In genomic region chr12:67621112-67621511, GRCh38 we compare ENCODE assay signal across 15 cellular contexts. TPM values are rescaled to one million over a fixed set of nuclear protein-coding genes. Genes with fewer than 3 reads are reported as not detected.
A peak's percentile ranks its signal among the peaks of the same experiment; 100 is the strongest.
DNase-seq lines count a peak whose midpoint lies in the region; ATAC-seq, FAIRE-seq and TF ChIP-seq lines count a peak whose summit lies in the region.
"Had no signal": no experiment of that assay in that cellular context is flagged by ENCODE, and none has a peak within 500 bp of the region (broad histone marks: within the 10 kb centered on the region; RNA-seq: fewer than 3 reads in every experiment).

No MANE protein-coding gene starts in this region.

- H3K36me3 ChIP-seq in mammary epithelial cell (ENCODE audit: insufficient read depth, low read length): no peaks in the 10 kb centered on the region
- no peaks in the 10 kb centered on the region for H3K36me3 ChIP-seq in mesendoderm (ENCODE audit: control insufficient read depth, insufficient read depth, low read length)
- H3K36me3 ChIP-seq: BE2C had no signal

- no peak for TF ChIP-seq RAD21 in A549 (conservative IDR thresholded peaks at IDR 0.05 in 1 of 2, IDR thresholded peaks at IDR 0.05 in 1 of 2)

- no peaks in the 10 kb centered on the region for H4K20me1 ChIP-seq in mammary epithelial cell (ENCODE audit: insufficient read depth, low read length)

- dilution Hi-C loops in mammary epithelial cell (cut with HindIII; ENCODE audit: low sequenced_read_pairs): no loop called here

- H2BK15ac ChIP-seq in mesendoderm (replicated peaks; ENCODE audit: low read depth): no peak overlapping the region

- no peak for DNase-seq in A549 (ENCODE audit: low read depth in 1 of 2, low spot score in 1 of 2)
- DNase-seq in M059J (ENCODE audit: low read depth): peak; percentile 4
- DNase-seq in mammary epithelial cell: peak; percentile 24
- no peak for DNase-seq in mesendoderm
- DNase-seq in ureter (ENCODE audit: low spot score): no peak
- no peak for DNase-seq in NCI-H1694 treated with DMSO at 0.1 percent for 48 hours (lab: John Stamatoyannopoulos, UW)
- DNase-seq: BE2C; CD4-positive, alpha-beta memory T cell; DMS79 had no signal

- H3K56ac ChIP-seq in mesendoderm (ENCODE audit: low read length): no peak overlapping the region

- intact Hi-C loops in mammary epithelial cell (cut with micrococcal nuclease): no loop called here

- BruUV-seq in mammary epithelial cell (replicated peaks; lab: Mats Ljungman, UMichigan): no TSS peak

- H3K4me2 ChIP-seq in A549 (no peak overlapping the region), mammary epithelial cell (ENCODE audit: insufficient read depth, low read depth, low read length) (no peak overlapping the region), mesendoderm (ENCODE audit: low read length) (no peak overlapping the region)

- no peak overlapping the region for H2BK120ac ChIP-seq in mesendoderm (ENCODE audit: low read depth, low read length)

- TF ChIP-seq CTCF in A549 (IDR thresholded peaks at IDR 0.05) (no peak), mammary epithelial cell (conservative IDR thresholded peaks at IDR 0.05 in 1 of 2, IDR thresholded peaks at IDR 0.05 in 1 of 2; ENCODE audit: extremely low read depth in 1 of 2, insufficient read depth in 1 of 2, low read depth in 1 of 2, low read length in 2 of 2) (no peak)

- TF ChIP-seq EP300 in A549 (IDR thresholded peaks at IDR 0.05): no peak

- 91% methylated on average over 1 of the region's 1 CpG for WGBS in A549 (ENCODE audit: missing lambda C conversion rate)
- 93% methylated on average over 1 of the region's 1 CpG for WGBS in mammary epithelial cell (ENCODE audit: low coverage, missing lambda C conversion rate)
- WGBS in mesendoderm (ENCODE audit: extremely low coverage, insufficient coverage, low lambda C conversion rate): no CpG with 5 or more reads among the region's 1 CpG

- H2BK5ac ChIP-seq in mesendoderm (ENCODE audit: low read length): no peak overlapping the region

- H3K4me3 ChIP-seq in A549: no peak overlapping the region
- no peak overlapping the region for H3K4me3 ChIP-seq in mammary epithelial cell (replicated peaks in 1 of 3; ENCODE audit: insufficient read depth in 1 of 3, low read depth in 2 of 3, low read length in 3 of 3)
- no peak overlapping the region for H3K4me3 ChIP-seq in mesendoderm (ENCODE audit: low read length)
- H3K4me3 ChIP-seq: GM12878 had no signal

- no peak for FAIRE-seq in A549 (lab: Jason Lieb, UNC)
- FAIRE-seq: GM12878, H54, HTR-8/SVneo had no signal

- H4K5ac ChIP-seq in mesendoderm (ENCODE audit: low read length): no peak overlapping the region

- no peaks in the 10 kb centered on the region for H3K27me3 ChIP-seq in mammary epithelial cell (ENCODE audit: insufficient read depth, low read length)
- no peaks in the 10 kb centered on the region for H3K27me3 ChIP-seq in mesendoderm (ENCODE audit: insufficient read depth, low read length, poor library complexity)
- H3K27me3 ChIP-seq: BE2C had no signal

- no peak for ATAC-seq in A549
- no peak for ATAC-seq in GM21737 (IDR thresholded peaks at IDR 0.05; ENCODE audit: unreplicated experiment)
- ATAC-seq: GM12878, HCT116 had no signal

- H3K18ac ChIP-seq in mesendoderm (ENCODE audit: low read length): no peak overlapping the region

- H3K79me2 ChIP-seq in mammary epithelial cell (ENCODE audit: insufficient read depth, low read length) (no peaks in the 10 kb centered on the region), mesendoderm (ENCODE audit: control insufficient read depth, insufficient read depth, low read length) (no peaks in the 10 kb centered on the region)

- H3K23ac ChIP-seq in mesendoderm (ENCODE audit: low read length): no peak overlapping the region

- H3K79me1 ChIP-seq in mesendoderm (ENCODE audit: low read length): no peaks in the 10 kb centered on the region

- CTCF ChIA-PET in A549 (lab: Yijun Ruan, JAX) (no interaction called here), mammary epithelial cell (lab: Charles Lee; ENCODE audit: low non-redundant PET) (no interaction called here)

- in situ Hi-C loops in mammary epithelial cell (cut with MboI; ENCODE audit: low sequenced_read_pairs in 2 of 2): no loop called here

- no peak overlapping the region for H2AK5ac ChIP-seq in mesendoderm (ENCODE audit: low read length)

- POLR2A ChIA-PET in A549 (lab: Yijun Ruan, JAX): no interaction called here

- TF ChIP-seq POLR2A in A549 (IDR thresholded peaks at IDR 0.05; ENCODE audit: low read length): no peak

- no peaks in the 10 kb centered on the region for H3K4me1 ChIP-seq in A549
- H3K4me1 ChIP-seq in mammary epithelial cell (ENCODE audit: insufficient read depth, low read length): no peaks in the 10 kb centered on the region
- H3K4me1 ChIP-seq in mesendoderm (ENCODE audit: control insufficient read depth, low read depth, low read length): no peaks in the 10 kb centered on the region
- H3K4me1 ChIP-seq: BE2C had no signal

- H3K9me3 ChIP-seq in A549: no peaks in the 10 kb centered on the region
- no peaks in the 10 kb centered on the region for H3K9me3 ChIP-seq in mammary epithelial cell (replicated peaks; ENCODE audit: insufficient read depth, low read length)
- H3K9me3 ChIP-seq: BE2C had no signal

- peak overlapping the region; percentile 16 for H4K8ac ChIP-seq in mesendoderm (ENCODE audit: low read depth, low read length)

- H3K9ac ChIP-seq in mammary epithelial cell (ENCODE audit: insufficient read depth, low read length) (no peak overlapping the region), mesendoderm (ENCODE audit: low read length) (no peak overlapping the region)

- H3K27ac ChIP-seq in A549 (no peak overlapping the region), mammary epithelial cell (ENCODE audit: insufficient read depth, low read depth, low read length) (no peak overlapping the region), mesendoderm (ENCODE audit: low read depth, low read length) (no peak overlapping the region)
- H3K27ac ChIP-seq: C4-2B had no signal

- H2AFZ ChIP-seq in mammary epithelial cell (ENCODE audit: low read depth, low read length): no peak overlapping the region

- H3K4ac ChIP-seq in mesendoderm (ENCODE audit: low read depth, low read length): no peak overlapping the region

TF ChIP-seq in A549, 52 proteins besides CTCF, POLR2A, EP300 and RAD21 (continues in another document):
- TF ChIP-seq MAZ (IDR thresholded peaks at IDR 0.05; ENCODE audit: borderline replicate concordance, low read depth, low read length) (no peak), REST (IDR thresholded peaks at IDR 0.05) (no peak), EHF (CRISPR knock-in tag; IDR thresholded peaks at IDR 0.05) (no peak), HOXA7 (CRISPR knock-in tag; IDR thresholded peaks at IDR 0.05) (no peak), TFCP2L1 (CRISPR knock-in tag; IDR thresholded peaks at IDR 0.05) (no peak), TP53 (CRISPR knock-in tag; IDR thresholded peaks at IDR 0.05) (no peak), CBX8 (IDR thresholded peaks at IDR 0.05) (no peak), FOSL2 (IDR thresholded peaks at IDR 0.05) (no peak), FOSL2 (CRISPR knock-in tag; IDR thresholded peaks at IDR 0.05) (0 out of 2 replicates have a peak, but pooled peaks have one; percentile 32), FOXS1 (CRISPR knock-in tag; IDR thresholded peaks at IDR 0.05) (no peak), ZSCAN20 (CRISPR knock-in tag; IDR thresholded peaks at IDR 0.05) (no peak), MAFK (IDR thresholded peaks at IDR 0.05; ENCODE audit: partially characterized antibody) (peak; percentile 67)

RNA-seq across cellular contexts. Expression of gene DYRK2, which starts 27.4 kb away (rescaled TPM):
- 17.2 and 20.7 TPM in 2 replicates for polyA plus RNA-seq in A549 (2011; rRNA removed)
- 13.6 and 19.5 TPM in 2 replicates for polyA plus RNA-seq in A549 (2012; cell fraction: cytosol; rRNA removed)
- polyA plus RNA-seq in A549 (2012; cell fraction: nucleus; rRNA removed): 11.3 and 16.7 TPM in 2 replicates
- 8.2 to 9.1 TPM (median 8.4 TPM) in 3 replicates for polyA plus RNA-seq in A549 (2017; fragmentation: RNase III; extraction: RNeasy Plus Mini Kit Qiagen cat#74134 plus additional on column Dnase treatment)
- 60.1 and 68.9 TPM in 2 replicates for polyA minus RNA-seq in A549 (2011; rRNA and poly(A)+ RNA removed)
- total RNA-seq in M059J (2014; rRNA removed; shearing (Covaris generic)): 8.3 and 18.5 TPM in 2 replicates
- 10 to 100 TPM; 17.8 to 25.8 TPM for total RNA-seq in mammary epithelial cell
- polyA plus RNA-seq in mammary epithelial cell: 16.3 TPM
- polyA minus RNA-seq in mammary epithelial cell: 43.1 TPM
- polyA plus RNA-seq in mesendoderm (2013, experiment 1 of 2): 17.7 TPM
- polyA plus RNA-seq in mesendoderm (2013, experiment 2 of 2): 18.5 TPM
- 40.7 TPM for total RNA-seq in ureter

Comparison
In these comparisons a context has a peak if more than half of its experiments do, and no peak if none do; other contexts are left out.
1. DNase-seq: peak in M059J (single experiment) and mammary epithelial cell (single experiment); none in A549 (0 of 2), mesendoderm (single experiment), ureter (single experiment) and NCI-H1694 treated with DMSO at 0.1 percent for 48 hours (single experiment).